In genomic region chr9:68241683-68242082, GRCh38 we compare ENCODE assay signal across 8 cellular contexts. TPM values are rescaled to one million over a fixed set of nuclear protein-coding genes. Genes with fewer than 3 reads are reported as not detected.
DNase-seq lines count a peak whose midpoint lies in the region; ATAC-seq, FAIRE-seq and TF ChIP-seq lines count a peak whose summit lies in the region.
"Not testable (repeated sequence)": the region's sequence is repeated elsewhere in the genome, so short reads cannot be mapped to it uniquely, and the experiment has no call there.

Gene ZNG1C, plus strand, starts transcription at chr9:68241983. Its CDS starts 49 bp downstream, at chr9:68242032.

- ATAC-seq in GM12878; naive thymus-derived CD4-positive, alpha-beta T cell: not testable (repeated sequence)

- not testable (repeated sequence) for H3K4me2 ChIP-seq in GM12878 (ENCODE audit: control insufficient read depth, insufficient read depth)

- not testable (repeated sequence) for H2AFZ ChIP-seq in GM12878 (ENCODE audit: control insufficient read depth, low read depth, low read length)

- SMC1A ChIA-PET in GM12878 (lab: Charles Lee; ENCODE audit: uncharacterized antibody, unreplicated experiment), result not testable (repeated sequence)

- not testable (repeated sequence) for TF ChIP-seq CTCF in HFFc6 (IDR thresholded peaks at IDR 0.05); GM12878 (IDR thresholded peaks at IDR 0.05 in 2 of 3, conservative IDR thresholded peaks at IDR 0.05 in 1 of 3; ENCODE audit: control insufficient read depth in 2 of 3, extremely low read depth in 1 of 3, insufficient read depth in 1 of 3, low read depth in 3 of 3, low read length in 3 of 3); kidney (IDR thresholded peaks at IDR 0.05; ENCODE audit: borderline replicate concordance, extremely low read depth, insufficient read depth)

- not testable (repeated sequence) for H3K9me3 Mint-ChIP-seq in HFFc6; naive thymus-derived CD4-positive, alpha-beta T cell

- RAD21 ChIA-PET in GM12878 (lab: Charles Lee; ENCODE audit: unreplicated experiment), result not testable (repeated sequence)

- not testable (repeated sequence) for BruUV-seq in GM12878 (replicated peaks; lab: Mats Ljungman, UMichigan)

- CTCF ChIA-PET in GM12878 (lab: Yijun Ruan, JAX); naive thymus-derived CD4-positive, alpha-beta T cell (lab: Charles Lee): not testable (repeated sequence)

- H3K9ac ChIP-seq in GM12878 (ENCODE audit: control insufficient read depth, insufficient read depth, low read length); kidney (ENCODE audit: low read length in 2 of 2); skeletal muscle tissue (ENCODE audit: low read depth in 1 of 3, low read length in 3 of 3): not testable (repeated sequence)

- not testable (repeated sequence) for H3K27ac ChIP-seq in GM12878 (ENCODE audit: control insufficient read depth, insufficient read depth); esophagus (ENCODE audit: low read depth in 2 of 2, low read length in 1 of 2); kidney (ENCODE audit: low read depth in 2 of 2, low read length in 2 of 2); naive thymus-derived CD4-positive, alpha-beta T cell (ENCODE audit: low read depth, low read length); skeletal muscle tissue (ENCODE audit: low read depth, low read length)

- not testable (repeated sequence) for H3K4me1 Mint-ChIP-seq in HFFc6 (ENCODE audit: low read depth); naive thymus-derived CD4-positive, alpha-beta T cell

- not testable (repeated sequence) for TF ChIP-seq EP300 in GM12878 (IDR thresholded peaks at IDR 0.05; ENCODE audit: borderline replicate concordance in 1 of 2, control insufficient read depth in 1 of 2, low read depth in 2 of 2, low read length in 2 of 2)

- intact Hi-C loops in T-helper 2 cell treated with Interferon-gamma antibody and Interleukin-4, amounts not matched to agents 100 ng/mL and 5 ng/mL, for 36 hours (cut with micrococcal nuclease); GM12878 (cut with micrococcal nuclease; ENCODE audit: unreplicated experiment); kidney (cut with DNase I); naive thymus-derived CD4-positive, alpha-beta T cell (cut with micrococcal nuclease): not testable (repeated sequence)

- in situ Hi-C loops in GM12878 (cut with MboI), result not testable (repeated sequence)

- TF ChIP-seq POLR2A in GM12878 (IDR thresholded peaks at IDR 0.05; ENCODE audit: low read depth, low read length), result not testable (repeated sequence)

- H3K27me3 Mint-ChIP-seq in HFFc6 (ENCODE audit: insufficient read depth); naive thymus-derived CD4-positive, alpha-beta T cell: not testable (repeated sequence)

- not testable (repeated sequence) for TF ChIP-seq RAD21 in GM12878 (IDR thresholded peaks at IDR 0.05; ENCODE audit: insufficient read depth, low read depth, low read length)

- H3K4me3 ChIP-seq in GM12878; esophagus (ENCODE audit: low read depth in 1 of 2, low read length in 2 of 2); kidney (ENCODE audit: low read length in 2 of 2); naive thymus-derived CD4-positive, alpha-beta T cell (ENCODE audit: low read length); skeletal muscle tissue (ENCODE audit: low read length in 3 of 3): not testable (repeated sequence)

- H3K27ac Mint-ChIP-seq in HFFc6; naive thymus-derived CD4-positive, alpha-beta T cell: not testable (repeated sequence)

- not testable (repeated sequence) for H3K4me3 Mint-ChIP-seq in HFFc6; naive thymus-derived CD4-positive, alpha-beta T cell

- H3K9me3 ChIP-seq in GM12878 (replicated peaks; ENCODE audit: control insufficient read depth, insufficient read depth, low read length); esophagus (ENCODE audit: control insufficient read depth in 2 of 2, insufficient read depth in 1 of 2, low read depth in 1 of 2, low read length in 1 of 2); kidney (ENCODE audit: control insufficient read depth in 1 of 2, low read length in 2 of 2); naive thymus-derived CD4-positive, alpha-beta T cell (ENCODE audit: control insufficient read depth in 2 of 3, low read length in 3 of 3); skeletal muscle tissue (ENCODE audit: control insufficient read depth in 3 of 3, low read length in 3 of 3): not testable (repeated sequence)

- POLR2A ChIA-PET in GM12878 (lab: Charles Lee); naive thymus-derived CD4-positive, alpha-beta T cell (lab: Charles Lee): not testable (repeated sequence)

- H4K20me1 ChIP-seq in GM12878 (ENCODE audit: control insufficient read depth, insufficient read depth), result not testable (repeated sequence)

- not testable (repeated sequence) for FAIRE-seq in GM12878 (lab: Jason Lieb, UNC); kidney (lab: Jason Lieb, UNC)

- not testable (repeated sequence) for H3K4me1 ChIP-seq in GM12878 (ENCODE audit: control insufficient read depth, insufficient read depth, low read length); esophagus (ENCODE audit: control insufficient read depth in 2 of 2, insufficient read depth in 2 of 2, low read length in 1 of 2); kidney (ENCODE audit: control insufficient read depth in 1 of 2, insufficient read depth in 1 of 2, low read depth in 1 of 2, low read length in 2 of 2); naive thymus-derived CD4-positive, alpha-beta T cell (ENCODE audit: control insufficient read depth in 2 of 2, insufficient read depth in 2 of 2, low read length in 2 of 2); skeletal muscle tissue (ENCODE audit: control insufficient read depth in 3 of 3, insufficient read depth in 3 of 3, low read length in 3 of 3)

- no CpG with 5 or more reads among the region's 32 CpGs for WGBS in GM12878 (ENCODE audit: insufficient coverage, insufficient replicate concordance, low lambda C conversion rate, missing lambda C conversion rate)
- WGBS in esophagus, 2 donors, result no CpG with 5 or more reads among the region's 32 CpGs

- not testable (repeated sequence) for H3K36me3 Mint-ChIP-seq in HFFc6 (ENCODE audit: low read depth); naive thymus-derived CD4-positive, alpha-beta T cell

- DNase-seq in A172 (ENCODE audit: low spot score); HFFc6; GM12878 (ENCODE audit: low read depth, low spot score); kidney; naive thymus-derived CD4-positive, alpha-beta T cell: not testable (repeated sequence)

- not testable (repeated sequence) for H3K27me3 ChIP-seq in GM12878 (replicated peaks in 1 of 2; ENCODE audit: control insufficient read depth in 2 of 2, insufficient read depth in 2 of 2, low read length in 1 of 2); esophagus (ENCODE audit: control insufficient read depth in 1 of 2, insufficient read depth in 2 of 2, low read length in 2 of 2); naive thymus-derived CD4-positive, alpha-beta T cell (ENCODE audit: control insufficient read depth in 2 of 2, insufficient read depth in 2 of 2, low read length in 2 of 2); skeletal muscle tissue (ENCODE audit: control insufficient read depth in 3 of 3, insufficient read depth in 3 of 3, low read length in 3 of 3)

- not testable (repeated sequence) for H3K79me2 ChIP-seq in GM12878 (ENCODE audit: control insufficient read depth, insufficient read depth, low read length)

- H3K36me3 ChIP-seq in GM12878 (ENCODE audit: control insufficient read depth in 2 of 2, insufficient read depth in 2 of 2, low read length in 1 of 2); esophagus (ENCODE audit: control insufficient read depth in 2 of 2, insufficient read depth in 2 of 2, low read length in 1 of 2); kidney (ENCODE audit: control insufficient read depth in 1 of 2, insufficient read depth in 2 of 2, low read length in 2 of 2); naive thymus-derived CD4-positive, alpha-beta T cell (ENCODE audit: control insufficient read depth in 2 of 3, insufficient read depth in 3 of 3, low read length in 3 of 3); skeletal muscle tissue (ENCODE audit: control insufficient read depth in 3 of 3, insufficient read depth in 3 of 3, low read length in 3 of 3): not testable (repeated sequence)

RNA-seq across cellular contexts. Expression of gene ZNG1C, which starts in this region (rescaled TPM):
- 9.4 and 32.2 TPM in 2 replicates for total RNA-seq in A172 (2014; rRNA removed; shearing (Covaris generic))
- 10 to 100 TPM in 5 of 6 experiments, 1 to 10 TPM in 1; 9.6 to 23.9 (median 15.8) TPM for total RNA-seq in HFFc6 (2021; fragmentation: NEBNext Ultra II Directional; extraction: Animal tissue kit (Norgen Biotek cat#: 25700))
- total RNA-seq in T-helper 2 cell treated with Interferon-gamma antibody and Interleukin-4, amounts not matched to agents 100 ng/mL and 5 ng/mL, for 36 hours, result 31.6 and 31.8 TPM in 2 replicates
- 277 and 290 TPM in 2 replicates for total RNA-seq in GM12878 (2013; cell fraction: nucleolus; rRNA removed)
- total RNA-seq in GM12878 (2014; rRNA removed) (27.7 and 35.5 TPM in 2 replicates), GM12878 (2014; rRNA removed; fragmentation: Illumina TruSeq; extraction: Trizol) (39.2 and 55.8 TPM in 2 replicates), GM12878 (2021) (30.1 and 43.6 TPM in 2 replicates), kidney (30.4 TPM), skeletal muscle tissue (19.8 TPM)
- 4.7 TPM for polyA plus RNA-seq in GM12878 (2011; ENCODE audit: low read depth)
- polyA plus RNA-seq in GM12878 (2011; rRNA removed) (50.0 and 58.5 TPM in 2 replicates), GM12878 (2014; fragmentation: Illumina TruSeq; extraction: Trizol) (63.0 and 79.0 TPM in 2 replicates), GM12878 (2014; fragmentation: Nextera tagmentation; extraction: Ambion mirVana) (100 to 1,000 TPM; 101 to 111 TPM), GM12878 (2014; rRNA removed) (54.6 and 57.6 TPM in 2 replicates), GM12878 (2016; fragmentation: Nextera tagmentation; extraction: Ambion mirVana) (10 to 100 TPM; 83.2 to 87.5 TPM), esophagus (10 to 100 TPM; 15.3 to 17.1 TPM), kidney (ENCODE audit: insufficient read depth, low read depth, low replicate concordance) (15.0 TPM)
- polyA plus RNA-seq in GM12878 (2011; cell fraction: cytosol; rRNA removed), result 16.5 and 17.0 TPM in 2 replicates
- polyA plus RNA-seq in GM12878 (2011; cell fraction: nucleus; rRNA removed), result 82.3 and 95.2 TPM in 2 replicates
- 14.8 TPM in 2 replicates for polyA plus RNA-seq in GM12878 (2012)
- polyA minus RNA-seq in GM12878 (2011; rRNA and poly(A)+ RNA removed), result 49.1 and 50.0 TPM in 2 replicates
- 5.3 and 9.5 TPM in 2 replicates for polyA minus RNA-seq in GM12878 (2011; cell fraction: cytosol; rRNA and poly(A)+ RNA removed)
- polyA minus RNA-seq in GM12878 (2011; cell fraction: nucleus; rRNA and poly(A)+ RNA removed), result 71.3 and 113 TPM in 2 replicates
- total RNA-seq in naive thymus-derived CD4-positive, alpha-beta T cell, result 10 to 100 TPM; 29.7 to 48.6 (median 40.5) TPM
- polyA plus RNA-seq in naive thymus-derived CD4-positive, alpha-beta T cell, result 10 to 100 TPM; 16.4 to 21.3 TPM
